Comparison of ENCODE assay signal across 37 cellular contexts in the genomic region with DNA sequence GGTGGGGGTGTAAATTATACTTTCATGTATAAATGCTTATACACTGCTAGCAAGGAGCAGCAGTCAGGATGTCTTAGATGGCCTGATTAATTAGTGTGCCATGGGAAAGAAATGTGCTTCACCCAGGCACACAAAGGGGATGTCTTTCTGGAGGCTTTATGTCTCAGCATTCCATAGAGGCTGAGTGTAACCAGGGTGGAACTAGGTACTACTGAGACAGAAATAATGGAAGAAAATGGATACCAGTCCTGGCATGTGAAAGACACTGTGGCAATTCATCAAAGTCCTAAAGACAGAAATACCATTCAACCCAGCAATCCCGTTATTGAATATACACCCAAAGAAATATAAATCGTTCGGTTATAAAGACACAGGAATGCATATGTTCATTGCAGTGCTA. TPM values are rescaled to one million over a fixed set of nuclear protein-coding genes. Genes with fewer than 3 reads are reported as not detected.
"Had no signal": no experiment of that assay in that cellular context is flagged by ENCODE, and none has a peak within 500 bp of the region (broad histone marks: within the 10 kb centered on the region; RNA-seq: fewer than 3 reads in every experiment).

No MANE protein-coding gene starts in this region.

- H3K27ac Mint-ChIP-seq: activated CD4-positive, alpha-beta memory T cell treated with anti-CD3 and anti-CD28 coated beads, Interleukin-2, amount 10 ng/mL, durations not matched to agents 7 days and 5 days; activated CD8-positive, alpha-beta memory T cell treated with anti-CD3 and anti-CD28 coated beads, Interleukin-2, amount 10 ng/mL, durations not matched to agents 7 days and 5 days; activated naive CD4-positive, alpha-beta T cell treated with anti-CD3 and anti-CD28 coated beads, Interleukin-2, amount 10 ng/mL, durations not matched to agents 7 days and 5 days; activated naive CD8-positive, alpha-beta T cell; activated naive CD8-positive, alpha-beta T cell treated with anti-CD3 and anti-CD28 coated beads, Interleukin-2, amount 50 U/mL, for 24 hours had no signal

- H3K4me1 Mint-ChIP-seq: activated CD4-positive, alpha-beta memory T cell treated with anti-CD3 and anti-CD28 coated beads, Interleukin-2, amount 10 ng/mL, durations not matched to agents 7 days and 5 days; activated CD8-positive, alpha-beta memory T cell treated with anti-CD3 and anti-CD28 coated beads, Interleukin-2, amount 10 ng/mL, durations not matched to agents 7 days and 5 days; activated naive CD4-positive, alpha-beta T cell treated with anti-CD3 and anti-CD28 coated beads, Interleukin-2, amount 10 ng/mL, durations not matched to agents 7 days and 5 days; activated naive CD8-positive, alpha-beta T cell treated with anti-CD3 and anti-CD28 coated beads, Interleukin-2, amount 50 U/mL, for 24 hours; brain had no signal

- H3K27me3 Mint-ChIP-seq: activated CD4-positive, alpha-beta memory T cell treated with anti-CD3 and anti-CD28 coated beads, Interleukin-2, amount 10 ng/mL, durations not matched to agents 7 days and 5 days; activated CD8-positive, alpha-beta memory T cell treated with anti-CD3 and anti-CD28 coated beads, Interleukin-2, amount 10 ng/mL, durations not matched to agents 7 days and 5 days; activated naive CD4-positive, alpha-beta T cell treated with anti-CD3 and anti-CD28 coated beads, Interleukin-2, amount 10 ng/mL, durations not matched to agents 7 days and 5 days; activated naive CD8-positive, alpha-beta T cell had no signal

- ATAC-seq: activated CD8-positive, alpha-beta memory T cell treated with anti-CD3 and anti-CD28 coated beads, Interleukin-2, amount 10 ng/mL, durations not matched to agents 7 days and 5 days; activated naive CD8-positive, alpha-beta T cell treated with anti-CD3 and anti-CD28 coated beads, Interleukin-2, amount 50 U/mL, for 24 hours had no signal

- H3K4me3 ChIP-seq: MG63, PC-9 had no signal

- DNase-seq: activated CD4-positive, alpha-beta memory T cell treated with anti-CD3 and anti-CD28 coated beads, Interleukin-2, amount 10 ng/mL, durations not matched to agents 7 days and 5 days; activated CD4-positive, alpha-beta T cell treated with anti-CD3 and anti-CD28 coated beads for 1 hour; activated CD4-positive, alpha-beta T cell treated with anti-CD3 and anti-CD28 coated beads for 48 hours; activated CD4-positive, CD25-positive, alpha-beta regulatory T cell; activated CD8-positive, alpha-beta memory T cell treated with anti-CD3 and anti-CD28 coated beads for 24 hours; activated CD8-positive, alpha-beta memory T cell treated with anti-CD3 and anti-CD28 coated beads, Interleukin-2, amount 10 ng/mL, durations not matched to agents 7 days and 5 days; activated CD8-positive, alpha-beta memory T cell treated with anti-CD3 and anti-CD28 coated beads, Interleukin-2, amount 50 U/mL, for 48 hours; activated effector memory CD4-positive, alpha-beta T cell treated with Interleukin-2 at 50 U/mL for 16 hours; activated naive CD4-positive, alpha-beta T cell treated with anti-CD3 and anti-CD28 coated beads, Interleukin-2, amount 10 ng/mL, durations not matched to agents 7 days and 5 days; activated naive CD8-positive, alpha-beta T cell treated with anti-CD3 and anti-CD28 coated beads, Interleukin-2, amount 50 U/mL, for 24 hours; activated T-cell treated with anti-CD3 and anti-CD28 coated beads, Interleukin-2, amount 50 U/mL, for 48 hours; anterior cingulate cortex; central memory CD4-positive, alpha-beta T cell; Karpas-422; KBM-7; MG63; NCI-H1048; NCI-H1105 treated with DMSO at 0.1 percent for 48 hours; NCI-H1436; NCI-H1694; NCI-H1930; NCI-H2081 treated with DMSO at 0.1 percent for 48 hours; NCI-H510A; NCI-H526; NCI-H748 treated with DMSO at 0.1 percent for 48 hours; NK-92 treated with Interleukin-12 subunit alpha and Interleukin-12 subunit beta, amount 100 ng/mL, for 24 hours; PC-9; Right ventricle myocardium superior; SW 1271; T1000; WERI-Rb-1 had no signal

- H3K9me3 Mint-ChIP-seq: activated CD4-positive, alpha-beta memory T cell treated with anti-CD3 and anti-CD28 coated beads, Interleukin-2, amount 10 ng/mL, durations not matched to agents 7 days and 5 days; activated naive CD4-positive, alpha-beta T cell treated with anti-CD3 and anti-CD28 coated beads, Interleukin-2, amount 10 ng/mL, durations not matched to agents 7 days and 5 days; activated naive CD8-positive, alpha-beta T cell treated with anti-CD3 and anti-CD28 coated beads, Interleukin-2, amount 50 U/mL, for 24 hours had no signal

- H3K36me3 ChIP-seq: MG63, WERI-Rb-1 had no signal

- H3K27me3 ChIP-seq: MG63 had no signal

- H2AFZ ChIP-seq: PC-9 had no signal

- H3K36me3 Mint-ChIP-seq: activated CD8-positive, alpha-beta memory T cell treated with anti-CD3 and anti-CD28 coated beads, Interleukin-2, amount 10 ng/mL, durations not matched to agents 7 days and 5 days; activated naive CD4-positive, alpha-beta T cell treated with anti-CD3 and anti-CD28 coated beads, Interleukin-2, amount 10 ng/mL, durations not matched to agents 7 days and 5 days; activated naive CD8-positive, alpha-beta T cell; brain had no signal

- FAIRE-seq: RCC 7860 had no signal

- H3K4me3 Mint-ChIP-seq: activated CD4-positive, alpha-beta memory T cell treated with anti-CD3 and anti-CD28 coated beads, Interleukin-2, amount 10 ng/mL, durations not matched to agents 7 days and 5 days; activated CD8-positive, alpha-beta memory T cell treated with anti-CD3 and anti-CD28 coated beads, Interleukin-2, amount 10 ng/mL, durations not matched to agents 7 days and 5 days; activated naive CD4-positive, alpha-beta T cell treated with anti-CD3 and anti-CD28 coated beads, Interleukin-2, amount 10 ng/mL, durations not matched to agents 7 days and 5 days; activated naive CD8-positive, alpha-beta T cell; activated naive CD8-positive, alpha-beta T cell treated with anti-CD3 and anti-CD28 coated beads, Interleukin-2, amount 50 U/mL, for 24 hours; brain had no signal

- H3K27ac ChIP-seq: PC-9, RWPE1, WERI-Rb-1 had no signal

- H3K4me2 ChIP-seq: PC-9 had no signal

RNA-seq across cellular contexts. Expression of a gene that starts 52.5 kb away (rescaled TPM):
- total RNA-seq: activated CD4-positive, alpha-beta memory T cell treated with anti-CD3 and anti-CD28 coated beads, Interleukin-2, amount 10 ng/mL, durations not matched to agents 7 days and 5 days; activated CD8-positive, alpha-beta memory T cell treated with anti-CD3 and anti-CD28 coated beads, Interleukin-2, amount 10 ng/mL, durations not matched to agents 7 days and 5 days; PC-9; Right ventricle myocardium superior; T-helper 1 cell treated with Interleukin-12 subunit alpha and Interleukin-12 subunit beta and Interleukin-4 antibody, amounts not matched to agents 30 ng/mL and 1 ng/mL, for 36 hours; T-helper 2 cell treated with Interferon-gamma antibody and Interleukin-4, amounts not matched to agents 100 ng/mL and 5 ng/mL, for 36 hours had no signal

RNA-seq across cellular contexts. Expression of a gene that starts 58.7 kb away (rescaled TPM):
- total RNA-seq: activated CD4-positive, alpha-beta memory T cell treated with anti-CD3 and anti-CD28 coated beads, Interleukin-2, amount 10 ng/mL, durations not matched to agents 7 days and 5 days; activated CD8-positive, alpha-beta memory T cell treated with anti-CD3 and anti-CD28 coated beads, Interleukin-2, amount 10 ng/mL, durations not matched to agents 7 days and 5 days; PC-9; T-helper 1 cell treated with Interleukin-12 subunit alpha and Interleukin-12 subunit beta and Interleukin-4 antibody, amounts not matched to agents 30 ng/mL and 1 ng/mL, for 36 hours; T-helper 2 cell treated with Interferon-gamma antibody and Interleukin-4, amounts not matched to agents 100 ng/mL and 5 ng/mL, for 36 hours had no signal
